Comparison of ENCODE assay signal across 22 cellular contexts in genomic region chr4:8329560-8329858, GRCh38. TPM values are rescaled to one million over a fixed set of nuclear protein-coding genes. Genes with fewer than 3 reads are reported as not detected.
DNase-seq lines count a peak whose midpoint lies in the region; ATAC-seq and TF ChIP-seq lines count a peak whose summit lies in the region.
"Had no signal": no experiment of that assay in that cellular context is flagged by ENCODE, and none has a peak within 500 bp of the region (broad histone marks: within the 10 kb centered on the region; RNA-seq: fewer than 3 reads in every experiment).

No MANE protein-coding gene starts in this region.

- H3K4me3 Mint-ChIP-seq in endodermal cell (no peak overlapping the region), Calu3 (ENCODE audit: low read depth, unreplicated experiment) (no peak overlapping the region)
- H3K4me3 Mint-ChIP-seq: CD4-positive, alpha-beta memory T cell; IgD-negative memory B cell had no signal

- intact Hi-C loops in left ventricle myocardium inferior (cut with micrococcal nuclease): no loop called here
- intact Hi-C loops in left ventricle myocardium superior (cut with micrococcal nuclease): loop anchor here (10.0 kb wide), 1 partner anchor 75 kb away; no protein-coding TSS in a partner anchor
- intact Hi-C loops in ovary (cut with DNase I): no loop called here
- intact Hi-C loops in Calu3 (cut with micrococcal nuclease; ENCODE audit: unreplicated experiment): no loop called here

- H3K4me1 Mint-ChIP-seq in endodermal cell: no peaks in the 10 kb centered on the region
- no peaks in the 10 kb centered on the region for H3K4me1 Mint-ChIP-seq in Calu3 (ENCODE audit: low read depth, unreplicated experiment)
- H3K4me1 Mint-ChIP-seq: CD4-positive, alpha-beta memory T cell; IgD-negative memory B cell had no signal

- no peaks in the 10 kb centered on the region for H3K27me3 ChIP-seq in left ventricle myocardium inferior (ENCODE audit: low read depth)
- no peaks in the 10 kb centered on the region for H3K27me3 ChIP-seq in endodermal cell (ENCODE audit: control insufficient read depth, insufficient read depth, low read length, poor library complexity, severe bottlenecking)
- no peaks in the 10 kb centered on the region for H3K27me3 ChIP-seq in ovary
- no peaks in the 10 kb centered on the region for H3K27me3 ChIP-seq in thoracic aorta (replicated peaks; ENCODE audit: insufficient read depth)
- H3K27me3 ChIP-seq: SJSA1 had no signal

- no peak for TF ChIP-seq POLR2A in ovary (IDR thresholded peaks at IDR 0.05)

- no peaks in the 10 kb centered on the region for H3K36me3 Mint-ChIP-seq in endodermal cell (ENCODE audit: low read depth)
- H3K36me3 Mint-ChIP-seq in Calu3 (ENCODE audit: insufficient read depth, unreplicated experiment): no peaks in the 10 kb centered on the region
- H3K36me3 Mint-ChIP-seq: CD4-positive, alpha-beta memory T cell; IgD-negative memory B cell had no signal

- BruUV-seq in Calu3 (replicated peaks; lab: Mats Ljungman, UMichigan): no TSS peak

- peaks cover 12% of the 10 kb centered on the region for H3K9me3 ChIP-seq in left ventricle myocardium inferior (replicated peaks)
- H3K9me3 ChIP-seq in endodermal cell (ENCODE audit: control insufficient read depth, low read length): no peaks in the 10 kb centered on the region
- no peaks in the 10 kb centered on the region for H3K9me3 ChIP-seq in ovary
- no peaks in the 10 kb centered on the region for H3K9me3 ChIP-seq in thoracic aorta
- H3K9me3 ChIP-seq: SJSA1 had no signal

- H3K27ac Mint-ChIP-seq in endodermal cell (no peak overlapping the region), Calu3 (ENCODE audit: unreplicated experiment) (no peak overlapping the region)
- H3K27ac Mint-ChIP-seq: CD4-positive, alpha-beta memory T cell; IgD-negative memory B cell had no signal

- peaks cover 4% of the 10 kb centered on the region for H3K9me3 Mint-ChIP-seq in endodermal cell
- H3K9me3 Mint-ChIP-seq in Calu3 (ENCODE audit: low read depth, unreplicated experiment): peaks cover 3% of the 10 kb centered on the region

- TF ChIP-seq CTCF in left ventricle myocardium inferior (IDR thresholded peaks at IDR 0.05; ENCODE audit: borderline replicate concordance) (no peak), endodermal cell (conservative IDR thresholded peaks at IDR 0.05) (no peak), ovary (IDR thresholded peaks at IDR 0.05) (no peak), thoracic aorta (IDR thresholded peaks at IDR 0.05) (no peak), Calu3 (IDR thresholded peaks at IDR 0.05; ENCODE audit: unreplicated experiment) (no peak)

- no peak for TF ChIP-seq EP300 in ovary (IDR thresholded peaks at IDR 0.05)

- H3K27ac ChIP-seq in left ventricle myocardium inferior (replicated peaks): peak overlapping the region; percentile 87
- H3K27ac ChIP-seq in endodermal cell (ENCODE audit: low read depth, low read length): no peak overlapping the region
- no peak overlapping the region for H3K27ac ChIP-seq in ovary
- peak overlapping the region; percentile 77 to 86 for H3K27ac ChIP-seq in thoracic aorta
- H3K27ac ChIP-seq: HL-60, KMS-11, PC-9, SJSA1 had no signal

- no peak overlapping the region for H3K9ac ChIP-seq in endodermal cell (ENCODE audit: extremely low read depth, low read length, poor library complexity, severe bottlenecking)
- H3K9ac ChIP-seq: KMS-11 had no signal

- no peaks in the 10 kb centered on the region for H3K36me3 ChIP-seq in left ventricle myocardium inferior
- H3K36me3 ChIP-seq in endodermal cell (ENCODE audit: control insufficient read depth, insufficient read depth, low read length): no peaks in the 10 kb centered on the region
- H3K36me3 ChIP-seq in ovary: no peaks in the 10 kb centered on the region
- no peaks in the 10 kb centered on the region for H3K36me3 ChIP-seq in thoracic aorta
- H3K36me3 ChIP-seq: SJSA1 had no signal

- ATAC-seq in left ventricle myocardium superior (no peak), thoracic aorta (ENCODE audit: insufficient number of reproducible peaks, low FRiP score, low read depth) (no peak)
- ATAC-seq: HCT116 had no signal

- no peak for DNase-seq in left ventricle myocardium inferior
- DNase-seq in left ventricle myocardium superior: no peak
- peak; percentile 13 for DNase-seq in endodermal cell
- peak in 4 of 5 donors; percentile 4 to 15 (median 9) for DNase-seq in ovary
- DNase-seq in thoracic aorta (ENCODE audit: low spot score): no peak
- no peak for DNase-seq in Calu3
- DNase-seq in NCI-H526 (lab: John Stamatoyannopoulos, UW): no peak
- DNase-seq: CD4-positive, alpha-beta memory T cell; COR-L47; DMS 273 treated with DMSO at 0.1 percent for 48 hours; DMS79; MM.1S; NCI-H2029; NCI-H446 treated with DMSO at 0.1 percent for 48 hours; NCI-H526 treated with DMSO at 0.1 percent for 48 hours; PC-9 had no signal

- no peak overlapping the region for H3K4me3 ChIP-seq in left ventricle myocardium inferior
- H3K4me3 ChIP-seq in endodermal cell (ENCODE audit: low read length): no peak overlapping the region
- H3K4me3 ChIP-seq in ovary: no peak overlapping the region
- no peak overlapping the region for H3K4me3 ChIP-seq in thoracic aorta
- H3K4me3 ChIP-seq: PC-9, SJSA1 had no signal

- peaks cover 42% of the 10 kb centered on the region for H3K4me1 ChIP-seq in left ventricle myocardium inferior
- H3K4me1 ChIP-seq in endodermal cell (ENCODE audit: control insufficient read depth, insufficient read depth, low read length): no peaks in the 10 kb centered on the region
- peaks cover 1% of the 10 kb centered on the region for H3K4me1 ChIP-seq in ovary (ENCODE audit: insufficient read depth)
- peaks cover 17 to 43% of the 10 kb centered on the region in 2 donors for H3K4me1 ChIP-seq in thoracic aorta (ENCODE audit: control insufficient read depth in 1 of 2, low read depth in 2 of 2)
- H3K4me1 ChIP-seq: SJSA1 had no signal

- CTCF ChIA-PET in Calu3 (lab: Charles Lee): no interaction called here

- H3K27me3 Mint-ChIP-seq in endodermal cell (ENCODE audit: insufficient read depth) (peaks cover 4% of the 10 kb centered on the region), Calu3 (ENCODE audit: unreplicated experiment) (peaks cover 56% of the 10 kb centered on the region)
- H3K27me3 Mint-ChIP-seq: CD4-positive, alpha-beta memory T cell had no signal

- 42 to 75% methylated on average over 2 to 6 of the region's 6 CpGs for WGBS in endodermal cell (ENCODE audit: insufficient coverage in 1 of 2, insufficient read length in 1 of 2), 2 experiments
- WGBS in ovary, 3 donors: 76 to 83% (median 81%) methylated on average over 6 of the region's 6 CpGs

RNA-seq across cellular contexts. Expression of gene HTRA3, which starts 60.0 kb away (rescaled TPM):
- total RNA-seq in left ventricle myocardium inferior: 119 TPM
- 95.6 TPM for total RNA-seq in left ventricle myocardium superior
- total RNA-seq in endodermal cell: 1 to 10 TPM; 3.2 to 4.6 TPM
- 1.4 TPM for polyA plus RNA-seq in endodermal cell (2013, experiment 1 of 2)
- 1.6 TPM for polyA plus RNA-seq in endodermal cell (2013, experiment 2 of 2)
- 100 to 1,000 TPM in 1 of 7 donors, 10 to 100 TPM in 6; 36.2 to 160 (median 62.3) TPM for total RNA-seq in ovary
- polyA plus RNA-seq in ovary: 100 to 1,000 TPM; 122 to 163 TPM
- total RNA-seq in thoracic aorta: 10 to 100 TPM; 52.6 to 55.5 TPM
- not detected in 2 replicates for total RNA-seq in Calu3 (2022)
- total RNA-seq: A172; CD4-positive, alpha-beta memory T cell had no signal
- polyA plus RNA-seq: CD4-positive, alpha-beta memory T cell; IgD-negative memory B cell had no signal

Comparison
In these comparisons a context has a peak if more than half of its experiments do, and no peak if none do; other contexts are left out.
1. DNase-seq: peak in endodermal cell (single experiment) and ovary (4 of 5); none in left ventricle myocardium inferior (single experiment), left ventricle myocardium superior (single experiment), thoracic aorta (single experiment), Calu3 (single experiment) and NCI-H526 (0 of 2).
2. H3K27ac ChIP-seq: peak in left ventricle myocardium inferior (single experiment) and thoracic aorta (2 of 2); none in endodermal cell (single experiment) and ovary (0 of 2).
3. RNA of gene HTRA3, which starts 60.0 kb away (total RNA-seq): 119 TPM in left ventricle myocardium inferior (single experiment), 95.6 TPM in left ventricle myocardium superior (single experiment), 36.2 to 160 TPM in ovary and 52.6 to 55.5 TPM in thoracic aorta; 3.2 to 4.6 TPM in endodermal cell and not detected in Calu3; every median in the first group is over 4 times any median in the second.